In genomic region chr2:112884869-112885502, GRCh38 we compare ENCODE assay signal across 8 cellular contexts. TPM values are rescaled to one million over a fixed set of nuclear protein-coding genes. Genes with fewer than 3 reads are reported as not detected.
DNase-seq lines count a peak whose midpoint lies in the region; ATAC-seq and TF ChIP-seq lines count a peak whose summit lies in the region.

No MANE protein-coding gene starts in this region.

- H3K9me3 Mint-ChIP-seq in CD4-positive, alpha-beta T cell = no peaks in the 10 kb centered on the region
- H3K9me3 Mint-ChIP-seq in chondrocyte (ENCODE audit: low read depth) = no peaks in the 10 kb centered on the region

- peak overlapping the region; percentile 8 for H3K56ac ChIP-seq in mesendoderm (ENCODE audit: low read length)

- no peak overlapping the region for H3K4ac ChIP-seq in mesendoderm (ENCODE audit: low read depth, low read length)

- CTCF ChIA-PET in CD4-positive, alpha-beta T cell (lab: Charles Lee) = interaction anchor here (0.7 to 2.3 kb wide), 8 partner anchors 11 to 136 kb away, joined by 3 to 25 read pairs (median 4); partner anchors contain the start of gene CKAP2L

- H3K4me3 Mint-ChIP-seq in CD4-positive, alpha-beta T cell = no peak overlapping the region
- H3K4me3 Mint-ChIP-seq in chondrocyte (ENCODE audit: unreplicated experiment) = no peak overlapping the region

- no peak overlapping the region for H2BK120ac ChIP-seq in mesendoderm (ENCODE audit: low read depth, low read length)

- ATAC-seq in CD4-positive, alpha-beta T cell (ENCODE audit: poor library complexity) = peak; percentile 78

- no peak overlapping the region for H3K4me2 ChIP-seq in mesendoderm (ENCODE audit: low read length)

- H3K27ac Mint-ChIP-seq in CD4-positive, alpha-beta T cell = no peak overlapping the region
- H3K27ac Mint-ChIP-seq in chondrocyte (ENCODE audit: unreplicated experiment) = no peak overlapping the region

- no peaks in the 10 kb centered on the region for H3K4me1 ChIP-seq in mesendoderm (ENCODE audit: control insufficient read depth, low read depth, low read length)

- POLR2A ChIA-PET in CD4-positive, alpha-beta T cell (lab: Charles Lee) = interaction anchor here (0.6 to 1.0 kb wide), 2 partner anchors 19 to 135 kb away, joined by 3 to 5 read pairs; no protein-coding TSS in a partner anchor

- H2BK15ac ChIP-seq in mesendoderm (replicated peaks; ENCODE audit: low read depth) = no peak overlapping the region

- H3K4me3 ChIP-seq in mesendoderm (ENCODE audit: low read length) = no peak overlapping the region

- no peaks in the 10 kb centered on the region for H3K79me1 ChIP-seq in mesendoderm (ENCODE audit: low read length)

- H3K79me2 ChIP-seq in mesendoderm (ENCODE audit: control insufficient read depth, insufficient read depth, low read length) = no peaks in the 10 kb centered on the region

- H3K23ac ChIP-seq in mesendoderm (ENCODE audit: low read length) = no peak overlapping the region

- no peak overlapping the region for H3K27ac ChIP-seq in CD4-positive, alpha-beta T cell (ENCODE audit: low read depth, low read length)
- H3K27ac ChIP-seq in mesendoderm (ENCODE audit: low read depth, low read length) = no peak overlapping the region

- H3K9me3 ChIP-seq in CD4-positive, alpha-beta T cell (ENCODE audit: control insufficient read depth, low read length) = no peaks in the 10 kb centered on the region

- H3K27me3 ChIP-seq in CD4-positive, alpha-beta T cell (ENCODE audit: control insufficient read depth, insufficient read depth, low read length) = no peaks in the 10 kb centered on the region
- H3K27me3 ChIP-seq in mesendoderm (ENCODE audit: insufficient read depth, low read length, poor library complexity) = no peaks in the 10 kb centered on the region

- DNase-seq in CD4-positive, alpha-beta T cell = peak; percentile 39 to 70 (median 54)
- DNase-seq in GM20000 (ENCODE audit: low spot score) = peak; percentile 81
- peak; percentile 63 for DNase-seq in LoVo (ENCODE audit: low spot score)
- peak; percentile 19 to 72 (median 54) for DNase-seq in activated CD4-positive, CD25-positive, alpha-beta regulatory T cell (lab: John Stamatoyannopoulos, UW)
- DNase-seq in chondrocyte (ENCODE audit: low spot score) = no peak
- DNase-seq in mesendoderm = peak; percentile 81
- peak; percentile 21 to 52 for DNase-seq in stimulated activated CD8-positive, alpha-beta memory T cell treated with anti-CD3 and anti-CD28 coated beads, Interleukin-7, amount 100 ng/mL, for 48 hours (ENCODE audit: extremely low read depth in 1 of 2, low read depth in 1 of 2)
- no peak for DNase-seq in DMS79 (lab: John Stamatoyannopoulos, UW)

- no peaks in the 10 kb centered on the region for H3K36me3 ChIP-seq in mesendoderm (ENCODE audit: control insufficient read depth, insufficient read depth, low read length)

- H3K9ac ChIP-seq in mesendoderm (ENCODE audit: low read length) = no peak overlapping the region

- peaks cover 6% of the 10 kb centered on the region for H3K4me1 Mint-ChIP-seq in CD4-positive, alpha-beta T cell (ENCODE audit: low read depth)
- no peaks in the 10 kb centered on the region for H3K4me1 Mint-ChIP-seq in chondrocyte (ENCODE audit: low read depth)

- H3K36me3 Mint-ChIP-seq in CD4-positive, alpha-beta T cell (ENCODE audit: low read depth) = no peaks in the 10 kb centered on the region
- no peaks in the 10 kb centered on the region for H3K36me3 Mint-ChIP-seq in chondrocyte (ENCODE audit: low read depth)

- intact Hi-C loops in CD4-positive, alpha-beta T cell (cut with DNase I, micrococcal nuclease) = loop anchor here (1.0 kb wide), 2 partner anchors 135 to 136 kb away; no protein-coding TSS in a partner anchor

- H2BK5ac ChIP-seq in mesendoderm (ENCODE audit: low read length) = no peak overlapping the region

- peak; percentile 95 for TF ChIP-seq CTCF in CD4-positive, alpha-beta T cell (IDR thresholded peaks at IDR 0.05)
- peak; percentile 87 for TF ChIP-seq CTCF in GM20000 (IDR thresholded peaks at IDR 0.05; ENCODE audit: extremely low read depth, missing control alignments)
- peak; percentile 80 for TF ChIP-seq CTCF in chondrocyte (IDR thresholded peaks at IDR 0.05)

- H2AK5ac ChIP-seq in mesendoderm (ENCODE audit: low read length) = no peak overlapping the region

- H4K8ac ChIP-seq in mesendoderm (ENCODE audit: low read depth, low read length) = no peak overlapping the region

- H4K5ac ChIP-seq in mesendoderm (ENCODE audit: low read length) = no peak overlapping the region

- H3K27me3 Mint-ChIP-seq in CD4-positive, alpha-beta T cell = no peaks in the 10 kb centered on the region
- no peaks in the 10 kb centered on the region for H3K27me3 Mint-ChIP-seq in chondrocyte (ENCODE audit: low read depth)

- no CpG with 5 or more reads among the region's 6 CpGs for WGBS in mesendoderm (ENCODE audit: extremely low coverage, insufficient coverage, low lambda C conversion rate)

- H3K18ac ChIP-seq in mesendoderm (ENCODE audit: low read length) = no peak overlapping the region

RNA-seq across cellular contexts. Expression of gene IL37, which starts 26.0 kb away (rescaled TPM):
- not detected for total RNA-seq in CD4-positive, alpha-beta T cell
- total RNA-seq in chondrocyte = not detected in 3 replicates
- not detected for polyA plus RNA-seq in mesendoderm (2013, experiment 1 of 2)
- not detected for polyA plus RNA-seq in mesendoderm (2013, experiment 2 of 2)

RNA-seq across cellular contexts. Expression of gene IL1B, which starts 48.4 kb away (rescaled TPM):
- total RNA-seq in CD4-positive, alpha-beta T cell = 1 to 10 TPM; 3.8 to 5.6 TPM
- not detected in 3 replicates for total RNA-seq in chondrocyte
- not detected for polyA plus RNA-seq in mesendoderm (2013, experiment 1 of 2)
- not detected for polyA plus RNA-seq in mesendoderm (2013, experiment 2 of 2)

Comparison
In these comparisons a context has a peak if more than half of its experiments do, and no peak if none do; other contexts are left out.
1. DNase-seq: peak in CD4-positive, alpha-beta T cell (10 of 10), GM20000 (single experiment), LoVo (single experiment), activated CD4-positive, CD25-positive, alpha-beta regulatory T cell (4 of 4), mesendoderm (single experiment) and stimulated activated CD8-positive, alpha-beta memory T cell treated with anti-CD3 and anti-CD28 coated beads, Interleukin-7, amount 100 ng/mL, for 48 hours (2 of 2); none in chondrocyte (single experiment) and DMS79 (single experiment).
2. Peak in every context shown above with its lines, with median percentiles within 50 percentile points of each other: CTCF ChIP-seq.